Comparison of ENCODE assay signal across 1 cellular context in genomic region chrX:33194289-33194688, GRCh38.
TF ChIP-seq lines count a peak whose summit lies in the region.

No MANE protein-coding gene starts in this region.

TF ChIP-seq in SK-N-SH treated with all-trans-retinoic acid at 6 μM for 48 hours, 23 proteins besides CTCF, POLR2A, EP300 and RAD21:
- TF ChIP-seq PATZ1 (CRISPR knock-in tag; IDR thresholded peaks at IDR 0.05; ENCODE audit: borderline replicate concordance) (no peak), TOX (CRISPR knock-in tag; IDR thresholded peaks at IDR 0.05; ENCODE audit: borderline replicate concordance) (no peak), CSDC2 (CRISPR knock-in tag; IDR thresholded peaks at IDR 0.05) (no peak), ZNF8 (CRISPR knock-in tag; IDR thresholded peaks at IDR 0.05) (no peak), CSRNP3 (CRISPR knock-in tag; IDR thresholded peaks at IDR 0.05) (0 out of 2 replicates have a peak, but pooled peaks have one; percentile 31), CREB5 (CRISPR knock-in tag; IDR thresholded peaks at IDR 0.05; ENCODE audit: low read depth) (no peak), OSR1 (CRISPR knock-in tag; IDR thresholded peaks at IDR 0.05) (no peak), ESRRG (CRISPR knock-in tag; IDR thresholded peaks at IDR 0.05) (no peak), TSHZ2 (CRISPR knock-in tag; IDR thresholded peaks at IDR 0.05) (no peak), RARB (CRISPR knock-in tag; IDR thresholded peaks at IDR 0.05) (no peak), ZFP30 (CRISPR knock-in tag; IDR thresholded peaks at IDR 0.05) (no peak), BACH2 (CRISPR knock-in tag; IDR thresholded peaks at IDR 0.05; ENCODE audit: borderline replicate concordance) (no peak), SNAI2 (CRISPR knock-in tag; IDR thresholded peaks at IDR 0.05) (no peak), ZNF565 (CRISPR knock-in tag; conservative IDR thresholded peaks at IDR 0.05; ENCODE audit: low read depth) (no peak), TCF4 (CRISPR knock-in tag; IDR thresholded peaks at IDR 0.05; ENCODE audit: borderline replicate concordance) (0 out of 2 replicates have a peak, but pooled peaks have one; percentile 56), ISL1 (CRISPR knock-in tag; IDR thresholded peaks at IDR 0.05) (peak; percentile 94)
TF ChIP-seq in SK-N-SH treated with all-trans-retinoic acid at 6 μM for 48 hours: peak in this region for 3.
